1 cellular context compared by ENCODE assay signal in the genomic region with DNA sequence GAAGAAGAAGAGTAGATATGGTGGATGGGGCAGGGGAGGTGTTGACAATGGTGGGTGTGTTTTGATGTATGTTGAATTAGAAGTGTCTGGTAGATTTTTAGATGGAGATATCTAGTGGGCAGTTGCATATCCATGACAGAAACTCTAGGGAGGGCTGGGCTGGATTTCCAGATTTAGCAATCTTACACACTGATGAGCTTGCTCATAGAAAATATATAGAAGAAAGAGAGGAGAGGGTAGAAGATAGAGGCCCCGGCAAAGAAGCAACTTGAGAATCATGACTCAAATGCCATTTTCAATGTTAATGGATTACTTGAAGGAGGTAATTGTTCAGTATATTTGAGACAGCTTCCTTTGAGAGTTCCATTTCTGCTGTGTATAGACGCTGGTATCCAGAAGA.
TF ChIP-seq lines count a peak whose summit lies in the region.

No MANE protein-coding gene starts in this region.

TF ChIP-seq in GM23338, 12 proteins besides CTCF, POLR2A, EP300 and RAD21 (continued from another document):
- TF ChIP-seq, protein P1, sequence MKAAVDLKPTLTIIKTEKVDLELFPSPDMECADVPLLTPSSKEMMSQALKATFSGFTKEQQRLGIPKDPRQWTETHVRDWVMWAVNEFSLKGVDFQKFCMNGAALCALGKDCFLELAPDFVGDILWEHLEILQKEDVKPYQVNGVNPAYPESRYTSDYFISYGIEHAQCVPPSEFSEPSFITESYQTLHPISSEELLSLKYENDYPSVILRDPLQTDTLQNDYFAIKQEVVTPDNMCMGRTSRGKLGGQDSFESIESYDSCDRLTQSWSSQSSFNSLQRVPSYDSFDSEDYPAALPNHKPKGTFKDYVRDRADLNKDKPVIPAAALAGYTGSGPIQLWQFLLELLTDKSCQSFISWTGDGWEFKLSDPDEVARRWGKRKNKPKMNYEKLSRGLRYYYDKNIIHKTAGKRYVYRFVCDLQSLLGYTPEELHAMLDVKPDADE (IDR thresholded peaks at IDR 0.05): no peak
- TF ChIP-seq, protein P2, sequence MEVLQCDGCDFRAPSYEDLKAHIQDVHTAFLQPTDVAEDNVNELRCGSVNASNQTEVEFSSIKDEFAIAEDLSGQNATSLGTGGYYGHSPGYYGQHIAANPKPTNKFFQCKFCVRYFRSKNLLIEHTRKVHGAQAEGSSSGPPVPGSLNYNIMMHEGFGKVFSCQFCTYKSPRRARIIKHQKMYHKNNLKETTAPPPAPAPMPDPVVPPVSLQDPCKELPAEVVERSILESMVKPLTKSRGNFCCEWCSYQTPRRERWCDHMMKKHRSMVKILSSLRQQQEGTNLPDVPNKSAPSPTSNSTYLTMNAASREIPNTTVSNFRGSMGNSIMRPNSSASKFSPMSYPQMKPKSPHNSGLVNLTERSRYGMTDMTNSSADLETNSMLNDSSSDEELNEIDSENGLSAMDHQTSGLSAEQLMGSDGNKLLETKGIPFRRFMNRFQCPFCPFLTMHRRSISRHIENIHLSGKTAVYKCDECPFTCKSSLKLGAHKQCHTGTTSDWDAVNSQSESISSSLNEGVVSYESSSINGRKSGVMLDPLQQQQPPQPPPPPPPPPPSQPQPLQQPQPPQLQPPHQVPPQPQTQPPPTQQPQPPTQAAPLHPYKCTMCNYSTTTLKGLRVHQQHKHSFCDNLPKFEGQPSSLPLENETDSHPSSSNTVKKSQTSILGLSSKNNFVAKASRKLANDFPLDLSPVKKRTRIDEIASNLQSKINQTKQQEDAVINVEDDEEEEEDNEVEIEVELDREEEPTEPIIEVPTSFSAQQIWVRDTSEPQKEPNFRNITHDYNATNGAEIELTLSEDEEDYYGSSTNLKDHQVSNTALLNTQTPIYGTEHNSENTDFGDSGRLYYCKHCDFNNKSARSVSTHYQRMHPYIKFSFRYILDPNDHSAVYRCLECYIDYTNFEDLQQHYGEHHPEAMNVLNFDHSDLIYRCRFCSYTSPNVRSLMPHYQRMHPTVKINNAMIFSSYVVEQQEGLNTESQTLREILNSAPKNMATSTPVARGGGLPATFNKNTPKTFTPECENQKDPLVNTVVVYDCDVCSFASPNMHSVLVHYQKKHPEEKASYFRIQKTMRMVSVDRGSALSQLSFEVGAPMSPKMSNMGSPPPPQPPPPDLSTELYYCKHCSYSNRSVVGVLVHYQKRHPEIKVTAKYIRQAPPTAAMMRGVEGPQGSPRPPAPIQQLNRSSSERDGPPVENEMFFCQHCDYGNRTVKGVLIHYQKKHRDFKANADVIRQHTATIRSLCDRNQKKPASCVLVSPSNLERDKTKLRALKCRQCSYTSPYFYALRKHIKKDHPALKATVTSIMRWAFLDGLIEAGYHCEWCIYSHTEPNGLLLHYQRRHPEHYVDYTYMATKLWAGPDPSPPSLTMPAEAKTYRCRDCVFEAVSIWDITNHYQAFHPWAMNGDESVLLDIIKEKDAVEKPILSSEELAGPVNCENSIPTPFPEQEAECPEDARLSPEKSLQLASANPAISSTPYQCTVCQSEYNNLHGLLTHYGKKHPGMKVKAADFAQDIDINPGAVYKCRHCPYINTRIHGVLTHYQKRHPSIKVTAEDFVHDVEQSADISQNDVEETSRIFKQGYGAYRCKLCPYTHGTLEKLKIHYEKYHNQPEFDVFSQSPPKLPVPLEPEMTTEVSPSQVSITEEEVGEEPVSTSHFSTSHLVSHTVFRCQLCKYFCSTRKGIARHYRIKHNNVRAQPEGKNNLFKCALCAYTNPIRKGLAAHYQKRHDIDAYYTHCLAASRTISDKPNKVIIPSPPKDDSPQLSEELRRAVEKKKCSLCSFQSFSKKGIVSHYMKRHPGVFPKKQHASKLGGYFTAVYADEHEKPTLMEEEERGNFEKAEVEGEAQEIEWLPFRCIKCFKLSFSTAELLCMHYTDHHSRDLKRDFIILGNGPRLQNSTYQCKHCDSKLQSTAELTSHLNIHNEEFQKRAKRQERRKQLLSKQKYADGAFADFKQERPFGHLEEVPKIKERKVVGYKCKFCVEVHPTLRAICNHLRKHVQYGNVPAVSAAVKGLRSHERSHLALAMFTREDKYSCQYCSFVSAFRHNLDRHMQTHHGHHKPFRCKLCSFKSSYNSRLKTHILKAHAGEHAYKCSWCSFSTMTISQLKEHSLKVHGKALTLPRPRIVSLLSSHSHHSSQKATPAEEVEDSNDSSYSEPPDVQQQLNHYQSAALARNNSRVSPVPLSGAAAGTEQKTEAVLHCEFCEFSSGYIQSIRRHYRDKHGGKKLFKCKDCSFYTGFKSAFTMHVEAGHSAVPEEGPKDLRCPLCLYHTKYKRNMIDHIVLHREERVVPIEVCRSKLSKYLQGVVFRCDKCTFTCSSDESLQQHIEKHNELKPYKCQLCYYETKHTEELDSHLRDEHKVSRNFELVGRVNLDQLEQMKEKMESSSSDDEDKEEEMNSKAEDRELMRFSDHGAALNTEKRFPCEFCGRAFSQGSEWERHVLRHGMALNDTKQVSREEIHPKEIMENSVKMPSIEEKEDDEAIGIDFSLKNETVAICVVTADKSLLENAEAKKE (CRISPR knock-in tag; IDR thresholded peaks at IDR 0.05): no peak
- TF ChIP-seq EZH2 (IDR thresholded peaks at IDR 0.05; ENCODE audit: low read depth, unreplicated experiment) (no peak), ZNF114 (CRISPR knock-in tag; IDR thresholded peaks at IDR 0.05) (no peak)
